ENCODE assay signal across 8 cellular contexts in genomic region chr2:230473378-230473777, GRCh38. TPM values are rescaled to one million over a fixed set of nuclear protein-coding genes. Genes with fewer than 3 reads are reported as not detected.
DNase-seq lines count a peak whose midpoint lies in the region; ATAC-seq and TF ChIP-seq lines count a peak whose summit lies in the region.

No MANE protein-coding gene starts in this region.

- DNase-seq in activated CD8-positive, alpha-beta memory T cell treated with anti-CD3 and anti-CD28 coated beads, Interleukin-2, amount 10 ng/mL, durations not matched to agents 7 days and 5 days, result peak; percentile 65
- no peak for DNase-seq in activated CD8-positive, alpha-beta memory T cell treated with anti-CD3 and anti-CD28 coated beads, Interleukin-2, amount 50 U/mL, for 48 hours
- peak; percentile 52 for DNase-seq in MV-4-11 (lab: John Stamatoyannopoulos, UW)
- peak; percentile 9 for DNase-seq in central memory CD4-positive, alpha-beta T cell
- peak; percentile 21 for DNase-seq in stimulated activated naive CD8-positive, alpha-beta T cell treated with anti-CD3 and anti-CD28 coated beads, Interleukin-15, Interleukin-2, amounts not matched to agents 100 U/mL and 50 U/mL, for 24 hours
- DNase-seq in left ventricle myocardium superior, result no peak
- no peak for DNase-seq in progenitor cell of endocrine pancreas (ENCODE audit: low spot score, unreplicated experiment)

- peaks cover 35% of the 10 kb centered on the region for H3K4me1 Mint-ChIP-seq in activated CD8-positive, alpha-beta memory T cell treated with anti-CD3 and anti-CD28 coated beads, Interleukin-2, amount 10 ng/mL, durations not matched to agents 7 days and 5 days
- H3K4me1 Mint-ChIP-seq in progenitor cell of endocrine pancreas (ENCODE audit: low read depth), result no peaks in the 10 kb centered on the region

- peak; percentile 79 for ATAC-seq in activated CD8-positive, alpha-beta memory T cell treated with anti-CD3 and anti-CD28 coated beads, Interleukin-2, amount 10 ng/mL, durations not matched to agents 7 days and 5 days
- peak; percentile 40 for ATAC-seq in stimulated activated naive CD8-positive, alpha-beta T cell treated with anti-CD3 and anti-CD28 coated beads, Interleukin-15, Interleukin-2, amounts not matched to agents 100 U/mL and 50 U/mL, for 24 hours
- ATAC-seq in left ventricle myocardium superior (no peak), GM21619 (IDR thresholded peaks at IDR 0.05; ENCODE audit: unreplicated experiment) (no peak)

- H3K27me3 Mint-ChIP-seq in activated CD8-positive, alpha-beta memory T cell treated with anti-CD3 and anti-CD28 coated beads, Interleukin-2, amount 10 ng/mL, durations not matched to agents 7 days and 5 days, result no peaks in the 10 kb centered on the region
- no peaks in the 10 kb centered on the region for H3K27me3 Mint-ChIP-seq in progenitor cell of endocrine pancreas

- H3K9me3 Mint-ChIP-seq in activated CD8-positive, alpha-beta memory T cell treated with anti-CD3 and anti-CD28 coated beads, Interleukin-2, amount 10 ng/mL, durations not matched to agents 7 days and 5 days (ENCODE audit: low read depth), result no peaks in the 10 kb centered on the region
- peaks cover 8% of the 10 kb centered on the region for H3K9me3 Mint-ChIP-seq in progenitor cell of endocrine pancreas (ENCODE audit: low read depth)

- H3K36me3 Mint-ChIP-seq in activated CD8-positive, alpha-beta memory T cell treated with anti-CD3 and anti-CD28 coated beads, Interleukin-2, amount 10 ng/mL, durations not matched to agents 7 days and 5 days, result peaks cover 75% of the 10 kb centered on the region
- H3K36me3 Mint-ChIP-seq in progenitor cell of endocrine pancreas (ENCODE audit: insufficient read depth), result no peaks in the 10 kb centered on the region

- peak overlapping the region; percentile 79 for H3K27ac Mint-ChIP-seq in activated CD8-positive, alpha-beta memory T cell treated with anti-CD3 and anti-CD28 coated beads, Interleukin-2, amount 10 ng/mL, durations not matched to agents 7 days and 5 days
- no peak overlapping the region for H3K27ac Mint-ChIP-seq in progenitor cell of endocrine pancreas

- no peak for TF ChIP-seq CTCF in progenitor cell of endocrine pancreas (IDR thresholded peaks at IDR 0.05; ENCODE audit: unreplicated experiment)

- intact Hi-C loops in left ventricle myocardium superior (cut with micrococcal nuclease), result no loop called here

- H3K4me3 Mint-ChIP-seq in activated CD8-positive, alpha-beta memory T cell treated with anti-CD3 and anti-CD28 coated beads, Interleukin-2, amount 10 ng/mL, durations not matched to agents 7 days and 5 days, result no peak overlapping the region
- H3K4me3 Mint-ChIP-seq in progenitor cell of endocrine pancreas (ENCODE audit: low read depth), result no peak overlapping the region

- CTCF ChIA-PET in activated CD8-positive, alpha-beta memory T cell treated with anti-CD3 and anti-CD28 coated beads, Interleukin-2, amount 10 ng/mL, durations not matched to agents 7 days and 5 days (lab: Charles Lee), result no interaction called here

RNA-seq across cellular contexts. Expression of gene SP100, which starts 57.4 kb away (rescaled TPM):
- 100 to 1,000 TPM; 255 to 385 TPM for total RNA-seq in activated CD8-positive, alpha-beta memory T cell treated with anti-CD3 and anti-CD28 coated beads, Interleukin-2, amount 10 ng/mL, durations not matched to agents 7 days and 5 days
- total RNA-seq in left ventricle myocardium superior (69.2 TPM), progenitor cell of endocrine pancreas (2.3 and 4.1 TPM in 2 replicates)

Comparison
In these comparisons a context has a peak if more than half of its experiments do, and no peak if none do; other contexts are left out.
1. DNase-seq: peak in activated CD8-positive, alpha-beta memory T cell treated with anti-CD3 and anti-CD28 coated beads, Interleukin-2, amount 10 ng/mL, durations not matched to agents 7 days and 5 days (single experiment), MV-4-11 (single experiment), central memory CD4-positive, alpha-beta T cell (single experiment) and stimulated activated naive CD8-positive, alpha-beta T cell treated with anti-CD3 and anti-CD28 coated beads, Interleukin-15, Interleukin-2, amounts not matched to agents 100 U/mL and 50 U/mL, for 24 hours (single experiment); none in activated CD8-positive, alpha-beta memory T cell treated with anti-CD3 and anti-CD28 coated beads, Interleukin-2, amount 50 U/mL, for 48 hours (single experiment), left ventricle myocardium superior (single experiment) and progenitor cell of endocrine pancreas (single experiment).
2. ATAC-seq: peak in activated CD8-positive, alpha-beta memory T cell treated with anti-CD3 and anti-CD28 coated beads, Interleukin-2, amount 10 ng/mL, durations not matched to agents 7 days and 5 days (single experiment) and stimulated activated naive CD8-positive, alpha-beta T cell treated with anti-CD3 and anti-CD28 coated beads, Interleukin-15, Interleukin-2, amounts not matched to agents 100 U/mL and 50 U/mL, for 24 hours (single experiment); none in left ventricle myocardium superior (single experiment) and GM21619 (single experiment).
3. RNA of gene SP100, which starts 57.4 kb away (total RNA-seq): 255 to 385 TPM in activated CD8-positive, alpha-beta memory T cell treated with anti-CD3 and anti-CD28 coated beads, Interleukin-2, amount 10 ng/mL, durations not matched to agents 7 days and 5 days and 69.2 TPM in left ventricle myocardium superior (single experiment); 2.3 to 4.1 TPM in progenitor cell of endocrine pancreas; every median in the first group is over 10 times any median in the second.